17 cellular contexts compared by ENCODE assay signal in genomic region chr19:9641810-9642209, GRCh38. TPM values are rescaled to one million over a fixed set of nuclear protein-coding genes. Genes with fewer than 3 reads are reported as not detected.
DNase-seq lines count a peak whose midpoint lies in the region; ATAC-seq, FAIRE-seq and TF ChIP-seq lines count a peak whose summit lies in the region.
"Had no signal": no experiment of that assay in that cellular context is flagged by ENCODE, and none has a peak within 500 bp of the region (broad histone marks: within the 10 kb centered on the region; RNA-seq: fewer than 3 reads in every experiment).

No MANE protein-coding gene starts in this region.

- peak; percentile 18 for DNase-seq in activated CD4-positive, alpha-beta T cell treated with anti-CD3 and anti-CD28 coated beads for 48 hours
- DNase-seq in activated CD4-positive, alpha-beta T cell treated with anti-CD3 and anti-CD28 coated beads for 1 hour: no peak
- DNase-seq in stimulated activated naive CD8-positive, alpha-beta T cell treated with anti-CD3 and anti-CD28 coated beads, Interleukin-15, amount 100 ng/mL, for 72 hours: no peak
- no peak for DNase-seq in stimulated activated naive CD8-positive, alpha-beta T cell treated with anti-CD3 and anti-CD28 coated beads, Interleukin-15, Interleukin-2, amounts not matched to agents 100 U/mL and 50 U/mL, for 24 hours
- no peak for DNase-seq in GM12878 (ENCODE audit: low read depth, low spot score)
- peak; percentile 8 for DNase-seq in small intestine
- no peak for DNase-seq in GM12892 (ENCODE audit: insufficient read length)
- DNase-seq in GM10266 (ENCODE audit: extremely low spot score): no peak
- DNase-seq: ACHN; CD4-positive, CD25-positive, alpha-beta regulatory T cell; DMS79 treated with DMSO at 0.1 percent for 48 hours; EL; GM23248; H7 had no signal

- peak overlapping the region; percentile 10 to 85 for H3K27ac Mint-ChIP-seq in stimulated activated naive CD8-positive, alpha-beta T cell treated with anti-CD3 and anti-CD28 coated beads, Interleukin-15, amount 100 ng/mL, for 72 hours
- H3K27ac Mint-ChIP-seq: CD4-positive, CD25-positive, alpha-beta regulatory T cell had no signal

- TF ChIP-seq EP300 in GM12878 (IDR thresholded peaks at IDR 0.05; ENCODE audit: borderline replicate concordance in 1 of 2, control insufficient read depth in 1 of 2, low read depth in 2 of 2, low read length in 2 of 2): no peak

- no peaks in the 10 kb centered on the region for H3K27me3 Mint-ChIP-seq in stimulated activated naive CD8-positive, alpha-beta T cell treated with anti-CD3 and anti-CD28 coated beads, Interleukin-15, amount 100 ng/mL, for 72 hours
- H3K27me3 Mint-ChIP-seq: CD4-positive, CD25-positive, alpha-beta regulatory T cell had no signal

- H3K4me2 ChIP-seq in GM12878 (ENCODE audit: control insufficient read depth, insufficient read depth): no peak overlapping the region
- H3K4me2 ChIP-seq: BLaER1 treated with 17β-estradiol and CSF1 and Interleukin-3, amounts not matched to agents 10 nM and 100 nM had no signal

- FAIRE-seq in GM12878 (lab: Jason Lieb, UNC): no peak
- no peak for FAIRE-seq in small intestine (lab: Jason Lieb, UNC)
- no peak for FAIRE-seq in GM12892 (lab: Jason Lieb, UNC)
- FAIRE-seq: G401.6, GM18507 had no signal

- H3K4me1 ChIP-seq in GM12878 (ENCODE audit: control insufficient read depth, insufficient read depth, low read length): no peaks in the 10 kb centered on the region
- no peaks in the 10 kb centered on the region for H3K4me1 ChIP-seq in small intestine (ENCODE audit: control insufficient read depth in 2 of 2, insufficient read depth in 1 of 2, low read depth in 1 of 2, low read length in 1 of 2)
- H3K4me1 ChIP-seq: BLaER1 treated with 17β-estradiol and CSF1 and Interleukin-3, amounts not matched to agents 10 nM and 100 nM had no signal

- RAD21 ChIA-PET in GM12878 (lab: Charles Lee; ENCODE audit: unreplicated experiment): no interaction called here

- H3K9me3 ChIP-seq in GM12878 (replicated peaks; ENCODE audit: control insufficient read depth, insufficient read depth, low read length) (no peaks in the 10 kb centered on the region; the same call in 1 of the 3 replicates), small intestine (ENCODE audit: control insufficient read depth, low read depth) (no peaks in the 10 kb centered on the region)

- no peak overlapping the region for H3K4me3 Mint-ChIP-seq in stimulated activated naive CD8-positive, alpha-beta T cell treated with anti-CD3 and anti-CD28 coated beads, Interleukin-15, amount 100 ng/mL, for 72 hours
- H3K4me3 Mint-ChIP-seq: CD4-positive, CD25-positive, alpha-beta regulatory T cell had no signal

- no peak for ATAC-seq in stimulated activated naive CD8-positive, alpha-beta T cell treated with anti-CD3 and anti-CD28 coated beads, Interleukin-15, amount 100 ng/mL, for 72 hours
- no peak for ATAC-seq in stimulated activated naive CD8-positive, alpha-beta T cell treated with anti-CD3 and anti-CD28 coated beads, Interleukin-15, Interleukin-2, amounts not matched to agents 100 U/mL and 50 U/mL, for 24 hours
- no peak for ATAC-seq in GM12878

- SMC1A ChIA-PET in GM12878 (lab: Charles Lee; ENCODE audit: uncharacterized antibody, unreplicated experiment): no interaction called here

- H3K4me3 ChIP-seq in GM12878: no peak overlapping the region
- no peak overlapping the region for H3K4me3 ChIP-seq in small intestine (ENCODE audit: low read depth in 1 of 2, low read length in 2 of 2)
- H3K4me3 ChIP-seq: BLaER1 treated with 17β-estradiol and CSF1 and Interleukin-3, amounts not matched to agents 10 nM and 100 nM; GM23248 had no signal

- no peaks in the 10 kb centered on the region for H4K20me1 ChIP-seq in GM12878 (ENCODE audit: control insufficient read depth, insufficient read depth)

- H3K4me1 Mint-ChIP-seq in stimulated activated naive CD8-positive, alpha-beta T cell treated with anti-CD3 and anti-CD28 coated beads, Interleukin-15, amount 100 ng/mL, for 72 hours: no peaks in the 10 kb centered on the region

- no peak overlapping the region for H3K9ac ChIP-seq in GM12878 (ENCODE audit: control insufficient read depth, insufficient read depth, low read length)
- H3K9ac ChIP-seq: BLaER1 treated with 17β-estradiol and CSF1 and Interleukin-3, amounts not matched to agents 10 nM and 100 nM; GM23248 had no signal

- no TSS peak for BruUV-seq in GM12878 (replicated peaks; lab: Mats Ljungman, UMichigan)

- H3K27me3 ChIP-seq in GM12878 (replicated peaks in 1 of 2; ENCODE audit: control insufficient read depth in 2 of 2, insufficient read depth in 2 of 2, low read length in 1 of 2) (no peaks in the 10 kb centered on the region), small intestine (ENCODE audit: control insufficient read depth in 2 of 2, insufficient read depth in 2 of 2, low read length in 2 of 2) (no peaks in the 10 kb centered on the region)
- H3K27me3 ChIP-seq: BLaER1 treated with 17β-estradiol and CSF1 and Interleukin-3, amounts not matched to agents 10 nM and 100 nM had no signal

- in situ Hi-C loops in GM12878 (cut with MboI): no loop called here

- POLR2A ChIA-PET in GM12878 (lab: Charles Lee): no interaction called here

- TF ChIP-seq POLR2A in GM12878 (IDR thresholded peaks at IDR 0.05; ENCODE audit: low read depth, low read length) (no peak), GM12892 (IDR thresholded peaks at IDR 0.05; ENCODE audit: low read depth, low read length) (no peak)

- CTCF ChIA-PET in GM12878 (lab: Yijun Ruan, JAX): no interaction called here

- H3K27ac ChIP-seq in GM12878 (ENCODE audit: control insufficient read depth, insufficient read depth): no peak overlapping the region
- no peak overlapping the region for H3K27ac ChIP-seq in small intestine (ENCODE audit: low read depth in 1 of 2, low read length in 1 of 2)
- H3K27ac ChIP-seq: BLaER1 treated with 17β-estradiol and CSF1 and Interleukin-3, amounts not matched to agents 10 nM and 100 nM; GM23248 had no signal

- H3K36me3 ChIP-seq in GM12878 (ENCODE audit: control insufficient read depth in 2 of 2, insufficient read depth in 2 of 2, low read length in 1 of 2) (no peaks in the 10 kb centered on the region), small intestine (ENCODE audit: control insufficient read depth in 2 of 2, insufficient read depth in 2 of 2, low read length in 2 of 2) (peaks cover 0 to 3% of the 10 kb centered on the region in 2 donors)

- TF ChIP-seq CTCF in GM12878 (IDR thresholded peaks at IDR 0.05 in 2 of 3, conservative IDR thresholded peaks at IDR 0.05 in 1 of 3; ENCODE audit: control insufficient read depth in 2 of 3, extremely low read depth in 1 of 3, insufficient read depth in 1 of 3, low read depth in 3 of 3, low read length in 3 of 3) (no peak), GM10266 (IDR thresholded peaks at IDR 0.05; ENCODE audit: control insufficient read depth, insufficient read depth, low read depth, missing control alignments) (no peak)

- H3K79me2 ChIP-seq in GM12878 (ENCODE audit: control insufficient read depth, insufficient read depth, low read length): no peaks in the 10 kb centered on the region

- peaks cover 16 to 17% of the 10 kb centered on the region in 2 donors for H3K9me3 Mint-ChIP-seq in stimulated activated naive CD8-positive, alpha-beta T cell treated with anti-CD3 and anti-CD28 coated beads, Interleukin-15, amount 100 ng/mL, for 72 hours

- H2AFZ ChIP-seq in GM12878 (ENCODE audit: control insufficient read depth, low read depth, low read length): no peak overlapping the region
- H2AFZ ChIP-seq: GM23248 had no signal

- TF ChIP-seq RAD21 in GM12878 (IDR thresholded peaks at IDR 0.05; ENCODE audit: insufficient read depth, low read depth, low read length): no peak

- intact Hi-C loops in GM12878 (cut with micrococcal nuclease; ENCODE audit: unreplicated experiment): no loop called here

- WGBS in GM12878 (ENCODE audit: insufficient coverage, insufficient replicate concordance, low lambda C conversion rate, missing lambda C conversion rate): 90% methylated on average over 6 of the region's 6 CpGs
- WGBS in small intestine, 3 donors: 88 to 94% (median 92%) methylated on average over 6 of the region's 6 CpGs

RNA-seq across cellular contexts. Expression of gene ZNF561, which starts 20.8 kb away (rescaled TPM):
- total RNA-seq in GM12878 (2013; cell fraction: nucleolus; rRNA removed): 97.5 and 99.9 TPM in 2 replicates
- total RNA-seq in GM12878 (2014; rRNA removed) (15.3 and 23.7 TPM in 2 replicates), GM12878 (2014; rRNA removed; fragmentation: Illumina TruSeq; extraction: Trizol) (23.7 and 24.0 TPM in 2 replicates), GM12878 (2021) (17.7 and 21.2 TPM in 2 replicates)
- polyA plus RNA-seq in GM12878 (2011; ENCODE audit: low read depth): 12.1 TPM
- polyA plus RNA-seq in GM12878 (2011; rRNA removed) (38.2 and 44.2 TPM in 2 replicates), GM12878 (2014; fragmentation: Illumina TruSeq; extraction: Trizol) (25.5 and 28.0 TPM in 2 replicates), GM12878 (2014; fragmentation: Nextera tagmentation; extraction: Ambion mirVana) (10 to 100 TPM; 12.8 to 18.8 TPM), GM12878 (2014; rRNA removed) (17.0 and 19.4 TPM in 2 replicates), GM12878 (2016; fragmentation: Nextera tagmentation; extraction: Ambion mirVana) (10 to 100 TPM; 18.3 to 23.2 TPM), small intestine (10 to 100 TPM; 18.6 to 24.6 (median 19.9) TPM)
- 23.3 and 26.9 TPM in 2 replicates for polyA plus RNA-seq in GM12878 (2011; cell fraction: cytosol; rRNA removed)
- polyA plus RNA-seq in GM12878 (2011; cell fraction: nucleus; rRNA removed): 44.4 and 56.0 TPM in 2 replicates
- polyA plus RNA-seq in GM12878 (2012): 20.8 and 21.0 TPM in 2 replicates
- polyA minus RNA-seq in GM12878 (2011; rRNA and poly(A)+ RNA removed): 59.7 and 79.6 TPM in 2 replicates
- polyA minus RNA-seq in GM12878 (2011; cell fraction: cytosol; rRNA and poly(A)+ RNA removed): 15.1 and 18.9 TPM in 2 replicates
- polyA minus RNA-seq in GM12878 (2011; cell fraction: nucleus; rRNA and poly(A)+ RNA removed): 43.5 and 57.7 TPM in 2 replicates
- polyA plus RNA-seq in GM12892 (2012; ENCODE audit: missing spikeins): 19.9 TPM

RNA-seq across cellular contexts. Expression of gene ZNF562, which starts 33.1 kb away (rescaled TPM):
- total RNA-seq in GM12878 (2013; cell fraction: nucleolus; rRNA removed): 37.9 and 39.6 TPM in 2 replicates
- total RNA-seq in GM12878 (2014; rRNA removed) (13.8 and 14.1 TPM in 2 replicates), GM12878 (2014; rRNA removed; fragmentation: Illumina TruSeq; extraction: Trizol) (21.1 and 23.2 TPM in 2 replicates), GM12878 (2021) (14.8 and 16.3 TPM in 2 replicates)
- 3.8 TPM for polyA plus RNA-seq in GM12878 (2011; ENCODE audit: low read depth)
- polyA plus RNA-seq in GM12878 (2011; rRNA removed) (12.2 and 13.9 TPM in 2 replicates), GM12878 (2014; fragmentation: Illumina TruSeq; extraction: Trizol) (9.2 and 14.2 TPM in 2 replicates), GM12878 (2014; fragmentation: Nextera tagmentation; extraction: Ambion mirVana) (1 to 10 TPM; 5.2 to 7.5 TPM), GM12878 (2014; rRNA removed) (6.9 and 7.6 TPM in 2 replicates), GM12878 (2016; fragmentation: Nextera tagmentation; extraction: Ambion mirVana) (10 to 100 TPM in 1 of 2 experiments, 1 to 10 TPM in 1; 9.0 to 12.2 TPM), small intestine (1 to 10 TPM; 2.4 to 9.2 (median 5.6) TPM)
- polyA plus RNA-seq in GM12878 (2011; cell fraction: cytosol; rRNA removed): 5.6 and 5.7 TPM in 2 replicates
- polyA plus RNA-seq in GM12878 (2011; cell fraction: nucleus; rRNA removed): 4.6 and 5.0 TPM in 2 replicates
- 5.3 and 5.4 TPM in 2 replicates for polyA plus RNA-seq in GM12878 (2012)
- 22.8 and 30.3 TPM in 2 replicates for polyA minus RNA-seq in GM12878 (2011; rRNA and poly(A)+ RNA removed)
- 14.7 and 17.0 TPM in 2 replicates for polyA minus RNA-seq in GM12878 (2011; cell fraction: cytosol; rRNA and poly(A)+ RNA removed)
- 8.8 and 17.6 TPM in 2 replicates for polyA minus RNA-seq in GM12878 (2011; cell fraction: nucleus; rRNA and poly(A)+ RNA removed)
- polyA plus RNA-seq in GM12892 (2012; ENCODE audit: missing spikeins): 7.4 TPM

RNA-seq across cellular contexts. Expression of gene ZNF121, which starts 57.5 kb away (rescaled TPM):
- 116 and 119 TPM in 2 replicates for total RNA-seq in GM12878 (2013; cell fraction: nucleolus; rRNA removed)
- total RNA-seq in GM12878 (2014; rRNA removed): 55.0 and 69.4 TPM in 2 replicates
- total RNA-seq in GM12878 (2014; rRNA removed; fragmentation: Illumina TruSeq; extraction: Trizol): 75.0 and 75.5 TPM in 2 replicates
- 44.9 and 47.1 TPM in 2 replicates for total RNA-seq in GM12878 (2021)
- 13.3 TPM for polyA plus RNA-seq in GM12878 (2011; ENCODE audit: low read depth)
- 20.0 and 28.0 TPM in 2 replicates for polyA plus RNA-seq in GM12878 (2011; rRNA removed)
- 6.6 and 9.5 TPM in 2 replicates for polyA plus RNA-seq in GM12878 (2011; cell fraction: cytosol; rRNA removed)
- 10.6 and 12.5 TPM in 2 replicates for polyA plus RNA-seq in GM12878 (2011; cell fraction: nucleus; rRNA removed)
- 13.4 and 16.8 TPM in 2 replicates for polyA plus RNA-seq in GM12878 (2012)
- polyA plus RNA-seq in GM12878 (2014; fragmentation: Illumina TruSeq; extraction: Trizol): 18.0 and 24.6 TPM in 2 replicates
- 10 to 100 TPM in 1 of 2 experiments, 1 to 10 TPM in 1; 4.8 to 14.6 TPM for polyA plus RNA-seq in GM12878 (2014; fragmentation: Nextera tagmentation; extraction: Ambion mirVana)
- polyA plus RNA-seq in GM12878 (2014; rRNA removed): 12.8 and 13.5 TPM in 2 replicates
- 10 to 100 TPM; 14.3 to 17.4 TPM for polyA plus RNA-seq in GM12878 (2016; fragmentation: Nextera tagmentation; extraction: Ambion mirVana)
- polyA minus RNA-seq in GM12878 (2011; rRNA and poly(A)+ RNA removed): 35.3 and 51.1 TPM in 2 replicates
- polyA minus RNA-seq in GM12878 (2011; cell fraction: cytosol; rRNA and poly(A)+ RNA removed): 26.5 and 29.9 TPM in 2 replicates
- polyA minus RNA-seq in GM12878 (2011; cell fraction: nucleus; rRNA and poly(A)+ RNA removed): 8.8 and 10.9 TPM in 2 replicates
- 1 to 10 TPM; 2.2 to 5.8 (median 2.7) TPM for polyA plus RNA-seq in small intestine
- 25.1 TPM for polyA plus RNA-seq in GM12892 (2012; ENCODE audit: missing spikeins)

Comparison
In these comparisons a context has a peak if more than half of its experiments do, and no peak if none do; other contexts are left out.
1. DNase-seq: peak in activated CD4-positive, alpha-beta T cell treated with anti-CD3 and anti-CD28 coated beads for 48 hours (single experiment) and small intestine (single experiment); none in activated CD4-positive, alpha-beta T cell treated with anti-CD3 and anti-CD28 coated beads for 1 hour (single experiment), stimulated activated naive CD8-positive, alpha-beta T cell treated with anti-CD3 and anti-CD28 coated beads, Interleukin-15, amount 100 ng/mL, for 72 hours (0 of 2), stimulated activated naive CD8-positive, alpha-beta T cell treated with anti-CD3 and anti-CD28 coated beads, Interleukin-15, Interleukin-2, amounts not matched to agents 100 U/mL and 50 U/mL, for 24 hours (single experiment), GM12878 (single experiment), GM12892 (single experiment) and GM10266 (single experiment).